8 cellular contexts compared by ENCODE assay signal in the genomic region with DNA sequence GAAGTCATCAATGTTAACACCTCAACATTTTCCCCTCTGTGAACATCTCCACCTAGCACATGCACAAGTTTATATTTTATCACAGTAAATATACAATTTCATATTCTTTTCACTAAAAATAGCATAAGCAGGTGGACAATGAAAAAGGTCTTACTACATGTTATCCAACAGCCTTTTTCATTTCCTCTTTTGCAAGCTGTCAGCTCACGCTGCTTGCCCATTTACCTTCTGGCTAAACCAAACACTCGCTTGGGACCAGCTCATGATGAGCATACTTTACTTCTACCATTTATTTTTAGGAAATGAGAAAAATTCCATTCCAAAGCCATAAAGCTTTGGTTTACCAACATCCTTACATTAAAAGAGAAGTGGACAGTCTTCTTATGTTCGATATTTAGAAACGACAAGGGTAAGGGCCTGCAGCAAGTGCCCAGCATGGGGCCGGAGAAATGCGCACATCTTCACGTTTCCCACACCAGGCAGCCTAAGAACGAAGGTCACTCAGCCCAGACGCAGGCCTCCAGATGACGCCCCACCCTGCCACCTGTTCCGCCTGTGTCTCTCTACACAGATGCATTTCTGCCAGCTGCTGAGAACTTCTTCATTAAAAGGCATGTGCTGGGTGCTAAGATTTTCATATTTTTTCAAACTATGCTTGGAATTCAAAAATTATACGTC. TPM values are rescaled to one million over a fixed set of nuclear protein-coding genes. Genes with fewer than 3 reads are reported as not detected.
DNase-seq lines count a peak whose midpoint lies in the region; ATAC-seq lines count a peak whose summit lies in the region.

No MANE protein-coding gene starts in this region.

- H3K9me3 Mint-ChIP-seq in naive thymus-derived CD8-positive, alpha-beta T cell: no peaks in the 10 kb centered on the region

- H3K27me3 Mint-ChIP-seq in T-helper 17 cell: no peaks in the 10 kb centered on the region
- H3K27me3 Mint-ChIP-seq in naive thymus-derived CD8-positive, alpha-beta T cell: no peaks in the 10 kb centered on the region

- H3K36me3 Mint-ChIP-seq in T-helper 17 cell (ENCODE audit: low read depth): peaks cover 3% of the 10 kb centered on the region
- peaks cover 0 to 76% (median 20%) of the 10 kb centered on the region in 3 donors for H3K36me3 Mint-ChIP-seq in naive thymus-derived CD8-positive, alpha-beta T cell

- POLR2A ChIA-PET in naive thymus-derived CD8-positive, alpha-beta T cell (lab: Charles Lee): interaction anchor here (1.3 kb wide), 1 partner anchor 13 kb away, joined by 5 read pairs; no protein-coding TSS in a partner anchor

- DNase-seq in T-helper 17 cell (no peak), NCI-H1092 (lab: John Stamatoyannopoulos, UW) (no peak), NCI-H82 (lab: John Stamatoyannopoulos, UW) (no peak)
- no peak for DNase-seq in naive thymus-derived CD8-positive, alpha-beta T cell
- DNase-seq in stimulated activated CD4-positive, alpha-beta T cell treated with anti-CD3 and anti-CD28 coated beads, Interleukin-15, amount 100 ng/mL, for 24 hours: no peak

- peak overlapping the region; percentile 62 for H3K4me3 Mint-ChIP-seq in T-helper 17 cell
- H3K4me3 Mint-ChIP-seq in naive thymus-derived CD8-positive, alpha-beta T cell: peak overlapping the region in 8 of 10 donors; percentile 46 to 82 (median 63)

- peaks cover 40% of the 10 kb centered on the region for H3K4me1 Mint-ChIP-seq in T-helper 17 cell
- peaks cover 19 to 86% (median 52%) of the 10 kb centered on the region in 4 donors for H3K4me1 Mint-ChIP-seq in naive thymus-derived CD8-positive, alpha-beta T cell

- ATAC-seq in GM18520 (IDR thresholded peaks at IDR 0.05; ENCODE audit: unreplicated experiment) (peak; percentile 35), HG02759 (IDR thresholded peaks at IDR 0.05; ENCODE audit: unreplicated experiment) (peak; percentile 54), T-helper 17 cell (peak; percentile 29), GM21529 (IDR thresholded peaks at IDR 0.05; ENCODE audit: unreplicated experiment) (no peak)
- ATAC-seq in naive thymus-derived CD8-positive, alpha-beta T cell: no peak

- H3K27ac Mint-ChIP-seq in T-helper 17 cell: peak overlapping the region; percentile 82
- peak overlapping the region; percentile 80 to 92 (median 88) for H3K27ac Mint-ChIP-seq in naive thymus-derived CD8-positive, alpha-beta T cell

- no peaks in the 10 kb centered on the region for H3K9me3 ChIP-seq in T-helper 17 cell (ENCODE audit: control insufficient read depth, low read length, poor library complexity, severe bottlenecking)

RNA-seq across cellular contexts. Expression of a gene that starts 13.9 kb away (rescaled TPM):
- total RNA-seq in T-helper 17 cell: 10 to 100 TPM; 27.8 to 89.7 TPM
- 10 to 100 TPM; 24.4 to 25.9 TPM for total RNA-seq in naive thymus-derived CD8-positive, alpha-beta T cell
- polyA plus RNA-seq in naive thymus-derived CD8-positive, alpha-beta T cell: 10 to 100 TPM; 16.0 to 26.9 (median 19.0) TPM

Comparison
In these comparisons a context has a peak if more than half of its experiments do, and no peak if none do; other contexts are left out.
1. ATAC-seq: peak in GM18520 (single experiment), HG02759 (single experiment) and T-helper 17 cell (single experiment); none in naive thymus-derived CD8-positive, alpha-beta T cell (0 of 2) and GM21529 (single experiment).